In genomic region chr2:168712053-168712452, GRCh38 we compare ENCODE assay signal across 11 cellular contexts.
DNase-seq lines count a peak whose midpoint lies in the region; ATAC-seq, FAIRE-seq and TF ChIP-seq lines count a peak whose summit lies in the region.
"Had no signal": no experiment of that assay in that cellular context is flagged by ENCODE, and none has a peak within 500 bp of the region (broad histone marks: within the 10 kb centered on the region; RNA-seq: fewer than 3 reads in every experiment).

No MANE protein-coding gene starts in this region.

- no peak overlapping the region for H3K27ac Mint-ChIP-seq in type B pancreatic cell
- H3K27ac Mint-ChIP-seq: activated T-cell treated with anti-CD3 and anti-CD28 coated beads, Interleukin-2, amount 50 U/mL, for 24 hours had no signal

- no peak overlapping the region for H3K4me3 Mint-ChIP-seq in type B pancreatic cell
- H3K4me3 Mint-ChIP-seq: activated T-cell treated with anti-CD3 and anti-CD28 coated beads, Interleukin-2, amount 50 U/mL, for 24 hours had no signal

- no peaks in the 10 kb centered on the region for H3K4me1 Mint-ChIP-seq in type B pancreatic cell (ENCODE audit: unreplicated experiment)

- POLR2A ChIA-PET in H1 (lab: Charles Lee; ENCODE audit: partially characterized antibody) = no interaction called here

- H3K4me3 ChIP-seq in H1 (ENCODE audit: extremely low read depth in 1 of 4, insufficient read depth in 2 of 4, low read depth in 3 of 4, low read length in 4 of 4) (no peak overlapping the region), mammary epithelial cell (replicated peaks in 1 of 3; ENCODE audit: insufficient read depth in 1 of 3, low read depth in 2 of 3, low read length in 3 of 3) (no peak overlapping the region)
- H3K4me3 ChIP-seq: thoracic aorta had no signal

- H3K4me2 ChIP-seq in H1 (ENCODE audit: insufficient read depth in 1 of 2, low read depth in 2 of 2, low read length in 2 of 2) = no peak overlapping the region
- no peak overlapping the region for H3K4me2 ChIP-seq in mammary epithelial cell (ENCODE audit: insufficient read depth, low read depth, low read length)

- no peak overlapping the region for H3K23ac ChIP-seq in H1 (ENCODE audit: insufficient read length)

- TF ChIP-seq EP300 in H1 (IDR thresholded peaks at IDR 0.05; ENCODE audit: borderline replicate concordance in 1 of 2, low read depth in 2 of 2, low read length in 2 of 2) = no peak

- H3K79me2 ChIP-seq in H1 (ENCODE audit: control insufficient read depth in 1 of 2, insufficient read depth in 2 of 2, low read length in 2 of 2) (no peaks in the 10 kb centered on the region), mammary epithelial cell (ENCODE audit: insufficient read depth, low read length) (peaks cover 3% of the 10 kb centered on the region)

- H3K27me3 Mint-ChIP-seq in type B pancreatic cell = no peaks in the 10 kb centered on the region
- H3K27me3 Mint-ChIP-seq: activated T-cell treated with anti-CD3 and anti-CD28 coated beads, Interleukin-2, amount 50 U/mL, for 24 hours had no signal

- DNase-seq in GM13977 (ENCODE audit: low spot score) = peak; percentile 59
- DNase-seq in H1 (ENCODE audit: low read depth in 1 of 2, low spot score in 2 of 2) = no peak
- DNase-seq in type B pancreatic cell (ENCODE audit: extremely low spot score, unreplicated experiment) = no peak
- DNase-seq in DMS79 (lab: John Stamatoyannopoulos, UW) = no peak
- no peak for DNase-seq in GF-D8 (lab: John Stamatoyannopoulos, UW)
- DNase-seq in mammary epithelial cell = no peak
- DNase-seq: activated T-cell treated with anti-CD3 and anti-CD28 coated beads, Interleukin-2, amount 50 U/mL, for 24 hours had no signal

- H3K4me1 ChIP-seq in H1 (replicated peaks in 1 of 4; ENCODE audit: control insufficient read depth in 3 of 4, insufficient read depth in 4 of 4, low read length in 3 of 4) (no peaks in the 10 kb centered on the region), mammary epithelial cell (ENCODE audit: insufficient read depth, low read length) (peaks cover 8% of the 10 kb centered on the region)

- H3K36me3 Mint-ChIP-seq in type B pancreatic cell = peaks cover 9% of the 10 kb centered on the region

- H3K18ac ChIP-seq in H1 (ENCODE audit: extremely low read depth, low read length) = no peak overlapping the region

- no peak overlapping the region for H2BK15ac ChIP-seq in H1 (ENCODE audit: low read length)

- in situ Hi-C loops in GM13977 (cut with MboI; ENCODE audit: low pct_unique_long_range_greater_than_20kb, low sequenced_read_pairs, unreplicated experiment) = no loop called here
- in situ Hi-C loops in mammary epithelial cell (cut with MboI; ENCODE audit: low sequenced_read_pairs in 2 of 2) = no loop called here

- BruUV-seq in mammary epithelial cell (replicated peaks; lab: Mats Ljungman, UMichigan) = no TSS peak

- ATAC-seq in GM21447 (IDR thresholded peaks at IDR 0.05; ENCODE audit: unreplicated experiment) = peak; percentile 99
- peak; percentile 99 for ATAC-seq in HG03354 (IDR thresholded peaks at IDR 0.05; ENCODE audit: poor library complexity, severe bottlenecking, unreplicated experiment)

- H4K5ac ChIP-seq in H1 (ENCODE audit: insufficient read length, low read depth, low read length) = no peak overlapping the region

- dilution Hi-C loops in mammary epithelial cell (cut with HindIII; ENCODE audit: low sequenced_read_pairs) = no loop called here

- no peak overlapping the region for H2AK5ac ChIP-seq in H1 (ENCODE audit: low read depth, low read length)

- intact Hi-C loops in mammary epithelial cell (cut with micrococcal nuclease) = no loop called here

- H3K56ac ChIP-seq in H1 (replicated peaks; ENCODE audit: insufficient read length, low read depth, low read length) = no peak overlapping the region

- no peak overlapping the region for H3K9ac ChIP-seq in H1 (replicated peaks in 1 of 4; ENCODE audit: extremely low read depth in 1 of 4, low read depth in 3 of 4, low read length in 3 of 4)
- H3K9ac ChIP-seq in mammary epithelial cell (ENCODE audit: insufficient read depth, low read length) = no peak overlapping the region

- WGBS in H1 (ENCODE audit: extremely low coverage in 1 of 2, insufficient coverage in 1 of 2, insufficient read length in 1 of 2, insufficient replicate concordance in 2 of 2, low coverage in 1 of 2, low lambda C conversion rate in 2 of 2, missing lambda C conversion rate in 1 of 2), 2 experiments = 75% methylated on average over 1 of the region's 1 CpG; no CpG with 5 or more reads in 1 of the 2 experiments
- WGBS in mammary epithelial cell (ENCODE audit: low coverage, missing lambda C conversion rate) = 92% methylated on average over 1 of the region's 1 CpG

- no peaks in the 10 kb centered on the region for H3K36me3 ChIP-seq in H1 (ENCODE audit: control insufficient read depth in 2 of 4, insufficient read depth in 4 of 4, low read length in 3 of 4)
- no peaks in the 10 kb centered on the region for H3K36me3 ChIP-seq in mammary epithelial cell (ENCODE audit: insufficient read depth, low read length)
- H3K36me3 ChIP-seq: neutrophil, thoracic aorta had no signal

- H3K9me3 Mint-ChIP-seq in type B pancreatic cell = no peaks in the 10 kb centered on the region
- H3K9me3 Mint-ChIP-seq: activated T-cell treated with anti-CD3 and anti-CD28 coated beads, Interleukin-2, amount 50 U/mL, for 24 hours had no signal

- TF ChIP-seq POLR2A in H1 (IDR thresholded peaks at IDR 0.05; ENCODE audit: control extremely low read depth in 1 of 2, low read depth in 2 of 2, low read length in 2 of 2) = no peak

- no peak overlapping the region for H4K8ac ChIP-seq in H1 (ENCODE audit: extremely low read depth, insufficient read depth, low read length)

- H4K20me1 ChIP-seq in H1 (replicated peaks in 1 of 2; ENCODE audit: control insufficient read depth in 1 of 2, insufficient read depth in 2 of 2, low read length in 2 of 2) (no peaks in the 10 kb centered on the region), mammary epithelial cell (ENCODE audit: insufficient read depth, low read length) (no peaks in the 10 kb centered on the region)

- H3K14ac ChIP-seq in H1 (ENCODE audit: insufficient read length) = no peak overlapping the region

- CTCF ChIA-PET in H1 (lab: Charles Lee; ENCODE audit: partially characterized antibody) (interaction anchor here (0.6 to 2.7 kb wide), 5 partner anchors 9 to 278 kb away, joined by 3 to 6 read pairs (median 3); no protein-coding TSS in a partner anchor), mammary epithelial cell (lab: Charles Lee; ENCODE audit: low non-redundant PET) (no interaction called here)

- no peaks in the 10 kb centered on the region for H3K9me3 ChIP-seq in H1 (ENCODE audit: insufficient read depth in 2 of 2, low read depth in 1 of 2, low read length in 1 of 2)
- no peaks in the 10 kb centered on the region for H3K9me3 ChIP-seq in mammary epithelial cell (replicated peaks; ENCODE audit: insufficient read depth, low read length)
- H3K9me3 ChIP-seq: neutrophil, thoracic aorta had no signal

- FAIRE-seq in H1 (lab: Jason Lieb, UNC) = no peak

- H2BK20ac ChIP-seq in H1 (ENCODE audit: low read length) = no peak overlapping the region

- H3K27me3 ChIP-seq in H1 (replicated peaks in 1 of 4; ENCODE audit: control insufficient read depth in 3 of 4, extremely low read depth in 1 of 4, insufficient read depth in 3 of 4, low read length in 3 of 4) (no peaks in the 10 kb centered on the region), mammary epithelial cell (ENCODE audit: insufficient read depth, low read length) (no peaks in the 10 kb centered on the region)
- H3K27me3 ChIP-seq: neutrophil had no signal

- H2BK120ac ChIP-seq in H1 (replicated peaks; ENCODE audit: low read depth, low read length) = no peak overlapping the region

- H3K79me1 ChIP-seq in H1 (ENCODE audit: low read depth, low read length) = no peaks in the 10 kb centered on the region

- TF ChIP-seq CTCF in GM13977 (IDR thresholded peaks at IDR 0.05; ENCODE audit: extremely low read depth, insufficient read depth, missing control alignments) (peak; percentile 43), H1 (IDR thresholded peaks at IDR 0.05; ENCODE audit: control extremely low read depth in 1 of 3, insufficient read depth in 1 of 3, low read depth in 1 of 3, low read length in 3 of 3) (peak in 2 of 3 experiments; percentile 11 to 14; a peak in 2 of 4 replicates), type B pancreatic cell (conservative IDR thresholded peaks at IDR 0.05) (no peak), mammary epithelial cell (conservative IDR thresholded peaks at IDR 0.05 in 1 of 2, IDR thresholded peaks at IDR 0.05 in 1 of 2; ENCODE audit: extremely low read depth in 1 of 2, insufficient read depth in 1 of 2, low read depth in 1 of 2, low read length in 2 of 2) (no peak)

- peak in 1 of 2 experiments; percentile 14; a peak in 1 of 4 replicates for TF ChIP-seq RAD21 in H1 (IDR thresholded peaks at IDR 0.05 in 1 of 2, conservative IDR thresholded peaks at IDR 0.05 in 1 of 2; ENCODE audit: low read depth in 2 of 2, low read length in 2 of 2)

- no peak overlapping the region for H2BK12ac ChIP-seq in H1 (ENCODE audit: low read depth, low read length)

- no peak overlapping the region for H4K91ac ChIP-seq in H1 (replicated peaks; ENCODE audit: insufficient read length, low read length)

- no peak overlapping the region for H2BK5ac ChIP-seq in H1 (ENCODE audit: low read depth, low read length)

- H2AFZ ChIP-seq in H1 (ENCODE audit: low read length) (no peak overlapping the region), mammary epithelial cell (ENCODE audit: low read depth, low read length) (no peak overlapping the region)

- no peaks in the 10 kb centered on the region; the same call in 1 of the 2 replicates for H3K23me2 ChIP-seq in H1 (ENCODE audit: low read depth, low read length)

- H3K27ac ChIP-seq in H1 (ENCODE audit: low read depth, low read length) (no peak overlapping the region), mammary epithelial cell (ENCODE audit: insufficient read depth, low read depth, low read length) (no peak overlapping the region)
- H3K27ac ChIP-seq: neutrophil, thoracic aorta had no signal

- H3K4ac ChIP-seq in H1 (replicated peaks; ENCODE audit: insufficient read length, low read depth, low read length) = no peak overlapping the region

TF ChIP-seq in H1, 55 proteins besides CTCF, POLR2A, EP300 and RAD21 (continues in another document):
- no peak for TF ChIP-seq HDAC6 (IDR thresholded peaks at IDR 0.05; ENCODE audit: low read depth, low read length)
- no peak for TF ChIP-seq CBX5 (IDR thresholded peaks at IDR 0.05; ENCODE audit: low read depth, low read length)
- TF ChIP-seq POLR2AphosphoS5 (IDR thresholded peaks at IDR 0.05; ENCODE audit: low read depth, low read length) = no peak
- TF ChIP-seq MAX (IDR thresholded peaks at IDR 0.05) = no peak
- TF ChIP-seq SP2 (IDR thresholded peaks at IDR 0.05; ENCODE audit: low read length) = no peak
- TF ChIP-seq RBBP5 (IDR thresholded peaks at IDR 0.05; ENCODE audit: borderline replicate concordance, low read depth, low read length) = no peak
- TF ChIP-seq HDAC2 (IDR thresholded peaks at IDR 0.05; ENCODE audit: borderline replicate concordance in 1 of 2, low read depth in 2 of 2, low read length in 2 of 2) = no peak
- TF ChIP-seq TCF12 (IDR thresholded peaks at IDR 0.05; ENCODE audit: low read depth, low read length) = no peak
- no peak for TF ChIP-seq MAFK (IDR thresholded peaks at IDR 0.05; ENCODE audit: low read depth, low read length)

Comparison
In these comparisons a context has a peak if more than half of its experiments do, and no peak if none do; other contexts are left out.
1. CTCF ChIP-seq: peak in GM13977 (single experiment) and H1 (2 of 3); none in type B pancreatic cell (single experiment) and mammary epithelial cell (0 of 2).